Comparison of ENCODE assay signal across 1 cellular context in genomic region chr10:99659868-99660366, GRCh38.
TF ChIP-seq lines count a peak whose summit lies in the region.

No MANE protein-coding gene starts in this region.

TF ChIP-seq in WTC11, 78 proteins besides CTCF, POLR2A, EP300 and RAD21 (continued from another document):
- no peak for TF ChIP-seq ZNF425 (CRISPR knock-in tag; conservative IDR thresholded peaks at IDR 0.05)
- no peak for TF ChIP-seq ZMAT4 (CRISPR knock-in tag; IDR thresholded peaks at IDR 0.05)
- no peak for TF ChIP-seq EMX1 (CRISPR knock-in tag; IDR thresholded peaks at IDR 0.05)
- TF ChIP-seq ZSCAN18 (CRISPR knock-in tag; IDR thresholded peaks at IDR 0.05): no peak
- no peak for TF ChIP-seq ATF1 (CRISPR knock-in tag; IDR thresholded peaks at IDR 0.05)
TF ChIP-seq in WTC11: peak in this region for 0.
